In the genomic region with DNA sequence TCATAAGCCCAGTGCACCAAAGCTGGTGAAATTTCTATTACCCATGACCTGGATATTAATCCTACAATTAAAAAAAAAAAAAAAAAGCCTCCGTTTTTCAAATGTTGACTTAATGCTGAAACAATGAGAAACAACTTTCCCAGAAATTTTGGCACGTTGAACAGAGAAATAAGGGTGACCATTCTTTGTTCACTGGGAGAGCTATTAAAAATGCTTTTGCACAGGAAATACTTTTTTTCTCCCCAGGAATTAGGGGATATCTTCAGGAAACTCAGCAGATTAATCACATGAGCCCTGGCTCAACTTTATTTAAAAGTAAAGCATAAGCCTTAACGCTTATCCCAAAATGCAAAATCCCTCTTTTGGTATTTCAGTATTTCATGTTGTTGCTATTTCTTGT, we compare ENCODE assay signal across 26 cellular contexts. TPM values are rescaled to one million over a fixed set of nuclear protein-coding genes. Genes with fewer than 3 reads are reported as not detected.
A peak's percentile ranks its signal among the peaks of the same experiment; 100 is the strongest.
DNase-seq lines count a peak whose midpoint lies in the region; ATAC-seq, FAIRE-seq and TF ChIP-seq lines count a peak whose summit lies in the region.
"Had no signal": no experiment of that assay in that cellular context is flagged by ENCODE, and none has a peak within 500 bp of the region (broad histone marks: within the 10 kb centered on the region; RNA-seq: fewer than 3 reads in every experiment).

No MANE protein-coding gene starts in this region.

- peak overlapping the region; percentile 40 for H3K9ac ChIP-seq in adipocyte (ENCODE audit: low read length)

- peaks cover 38% of the 10 kb centered on the region for H3K4me1 Mint-ChIP-seq in osteocyte (ENCODE audit: unreplicated experiment)
- H3K4me1 Mint-ChIP-seq: activated T-helper 17 cell treated with anti-CD3 and anti-CD28 coated beads, Interleukin-2, amount 50 U/mL, for 72 hours; stimulated activated naive B cell treated with anti-CD40 and anti-IgM and Interleukin-4, amounts not matched to agents 10 μg/mL and 1 μg/mL and 100 μg/mL, for 72 hours had no signal

- DNase-seq in AG08395 (ENCODE audit: low spot score) (peak; percentile 12), adipocyte (ENCODE audit: low read depth) (no peak), glomerular endothelial cell (ENCODE audit: extremely low read depth, low read depth, low spot score) (peak; percentile 82), pancreas (no peak), H4 (ENCODE audit: low spot score) (no peak), osteocyte (ENCODE audit: extremely low spot score, unreplicated experiment) (no peak), OCI-M2 (lab: John Stamatoyannopoulos, UW; ENCODE audit: unreplicated experiment) (no peak)
- DNase-seq: activated CD4-positive, alpha-beta T cell treated with anti-CD3 and anti-CD28 coated beads, Interleukin-2, amount 50 U/mL, for 48 hours; activated CD4-positive, CD25-positive, alpha-beta regulatory T cell; activated CD8-positive, alpha-beta memory T cell treated with anti-CD3 and anti-CD28 coated beads, Interleukin-2, amount 50 U/mL, for 48 hours; effector CD8-positive, alpha-beta T cell; lower lobe of right lung; NCI-H2029 treated with DMSO at 0.1 percent for 48 hours; NCI-H2227 treated with DMSO at 0.1 percent for 48 hours; NCI-H82; psoas muscle; stimulated activated CD4-positive, alpha-beta T cell treated with anti-CD3 and anti-CD28 coated beads, Interleukin-4, amount 100 ng/mL, for 1 hour; stimulated activated naive B cell treated with anti-CD40 and anti-IgM and Interleukin-4, amounts not matched to agents 10 μg/mL and 1 μg/mL and 100 μg/mL, for 72 hours had no signal

- H3K4me3 ChIP-seq in adipocyte (ENCODE audit: low read length) (peak overlapping the region; percentile 22), pancreas (no peak overlapping the region)
- H3K4me3 ChIP-seq: gastroesophageal sphincter, lower lobe of right lung, psoas muscle had no signal

- TF ChIP-seq CTCF in pancreas (IDR thresholded peaks at IDR 0.05) (no peak), osteocyte (IDR thresholded peaks at IDR 0.05) (no peak)

- H3K9me3 ChIP-seq in adipocyte (ENCODE audit: control insufficient read depth, low read length) = no peaks in the 10 kb centered on the region
- H3K9me3 ChIP-seq in pancreas = no peaks in the 10 kb centered on the region
- H3K9me3 ChIP-seq: gastroesophageal sphincter, lower lobe of right lung, psoas muscle had no signal

- H3K4me3 Mint-ChIP-seq in osteocyte (ENCODE audit: unreplicated experiment) = no peak overlapping the region
- H3K4me3 Mint-ChIP-seq: activated T-helper 17 cell treated with anti-CD3 and anti-CD28 coated beads, Interleukin-2, amount 50 U/mL, for 72 hours; CD14-positive monocyte; stimulated activated naive B cell treated with anti-CD40 and anti-IgM and Interleukin-4, amounts not matched to agents 10 μg/mL and 1 μg/mL and 100 μg/mL, for 72 hours had no signal

- no peaks in the 10 kb centered on the region for H3K9me3 Mint-ChIP-seq in osteocyte (ENCODE audit: unreplicated experiment)
- H3K9me3 Mint-ChIP-seq: activated naive CD4-positive, alpha-beta T cell treated with anti-CD3 and anti-CD28 coated beads, Interleukin-2, amount 50 U/mL, for 72 hours; activated T-helper 17 cell treated with anti-CD3 and anti-CD28 coated beads, Interleukin-2, amount 50 U/mL, for 72 hours; stimulated activated naive B cell treated with anti-CD40 and anti-IgM and Interleukin-4, amounts not matched to agents 10 μg/mL and 1 μg/mL and 100 μg/mL, for 72 hours had no signal

- peak overlapping the region; percentile 1 to 79 (median 35) for H3K27ac ChIP-seq in pancreas
- H3K27ac ChIP-seq: lower lobe of right lung, psoas muscle had no signal

- H3K27me3 ChIP-seq in adipocyte (replicated peaks; ENCODE audit: control insufficient read depth, insufficient read depth, low read length) (no peaks in the 10 kb centered on the region), pancreas (no peaks in the 10 kb centered on the region)
- H3K27me3 ChIP-seq: gastroesophageal sphincter had no signal

- H3K27me3 Mint-ChIP-seq in osteocyte (ENCODE audit: unreplicated experiment) = no peaks in the 10 kb centered on the region
- H3K27me3 Mint-ChIP-seq: activated T-helper 17 cell treated with anti-CD3 and anti-CD28 coated beads, Interleukin-2, amount 50 U/mL, for 72 hours; stimulated activated naive B cell treated with anti-CD40 and anti-IgM and Interleukin-4, amounts not matched to agents 10 μg/mL and 1 μg/mL and 100 μg/mL, for 72 hours had no signal

- intact Hi-C loops in pancreas (cut with DNase I) = no loop called here

- H3K36me3 ChIP-seq in adipocyte (ENCODE audit: control insufficient read depth, insufficient read depth, low read length, severe bottlenecking) (no peaks in the 10 kb centered on the region), pancreas (no peaks in the 10 kb centered on the region)
- H3K36me3 ChIP-seq: gastroesophageal sphincter, lower lobe of right lung had no signal

- H3K36me3 Mint-ChIP-seq in osteocyte (ENCODE audit: unreplicated experiment) = no peaks in the 10 kb centered on the region
- H3K36me3 Mint-ChIP-seq: activated naive CD4-positive, alpha-beta T cell treated with anti-CD3 and anti-CD28 coated beads, Interleukin-2, amount 50 U/mL, for 72 hours; CD14-positive monocyte; stimulated activated naive B cell treated with anti-CD40 and anti-IgM and Interleukin-4, amounts not matched to agents 10 μg/mL and 1 μg/mL and 100 μg/mL, for 72 hours had no signal

- peaks cover 28% of the 10 kb centered on the region for H3K4me1 ChIP-seq in adipocyte (ENCODE audit: control insufficient read depth, insufficient read depth, low read length)
- peaks cover 42 to 62% (median 54%) of the 10 kb centered on the region in 3 donors for H3K4me1 ChIP-seq in pancreas
- H3K4me1 ChIP-seq: psoas muscle had no signal

- WGBS in pancreas, 2 donors = 10 to 18% methylated on average over 3 of the region's 3 CpGs

- H3K27ac Mint-ChIP-seq in osteocyte (ENCODE audit: unreplicated experiment) = no peak overlapping the region
- H3K27ac Mint-ChIP-seq: activated naive CD4-positive, alpha-beta T cell treated with anti-CD3 and anti-CD28 coated beads, Interleukin-2, amount 50 U/mL, for 72 hours; activated T-helper 17 cell treated with anti-CD3 and anti-CD28 coated beads, Interleukin-2, amount 50 U/mL, for 72 hours; CD14-positive monocyte; stimulated activated naive B cell treated with anti-CD40 and anti-IgM and Interleukin-4, amounts not matched to agents 10 μg/mL and 1 μg/mL and 100 μg/mL, for 72 hours had no signal

- no peak for FAIRE-seq in pancreas (lab: Jason Lieb, UNC)
- FAIRE-seq: D721Med, keratinocyte, urothelium cell line had no signal

- ATAC-seq in pancreas = peak in 3 of 4 donors; percentile 12 to 36 (median 30)
- ATAC-seq in GM18873 (IDR thresholded peaks at IDR 0.05; ENCODE audit: low FRiP score, unreplicated experiment) = no peak
- ATAC-seq: activated naive CD4-positive, alpha-beta T cell treated with anti-CD3 and anti-CD28 coated beads, Interleukin-2, amount 50 U/mL, for 72 hours; activated T-helper 17 cell treated with anti-CD3 and anti-CD28 coated beads, Interleukin-2, amount 50 U/mL, for 72 hours; psoas muscle; stimulated activated naive B cell treated with anti-CD40 and anti-IgM and Interleukin-4, amounts not matched to agents 10 μg/mL and 1 μg/mL and 100 μg/mL, for 72 hours had no signal

RNA-seq across cellular contexts. Expression of gene FLRT2, which starts 54.8 kb away (rescaled TPM):
- total RNA-seq in glomerular endothelial cell = 80.6 and 153 TPM in 2 replicates
- total RNA-seq in pancreas = 100 to 1,000 TPM in 3 of 6 donors, 10 to 100 TPM in 3; 62.8 to 229 (median 91.7) TPM
- 100 to 1,000 TPM; 119 to 125 TPM for polyA plus RNA-seq in pancreas
- 9.8 and 13.7 TPM in 2 replicates for total RNA-seq in H4 (2014; rRNA removed; shearing (Covaris generic))
- total RNA-seq in osteocyte = 168 and 181 TPM in 2 replicates
- total RNA-seq: activated naive CD4-positive, alpha-beta T cell treated with anti-CD3 and anti-CD28 coated beads, Interleukin-2, amount 50 U/mL, for 72 hours; activated T-helper 17 cell treated with anti-CD3 and anti-CD28 coated beads, Interleukin-2, amount 50 U/mL, for 72 hours had no signal
- polyA plus RNA-seq: CD14-positive monocyte had no signal

Comparison
In these comparisons a context has a peak if more than half of its experiments do, and no peak if none do; other contexts are left out.
1. DNase-seq: peak in AG08395 (single experiment) and glomerular endothelial cell (single experiment); none in adipocyte (single experiment), pancreas (0 of 6), H4 (single experiment), osteocyte (single experiment) and OCI-M2 (single experiment).